Comparison of ENCODE assay signal across 8 cellular contexts in the genomic region with DNA sequence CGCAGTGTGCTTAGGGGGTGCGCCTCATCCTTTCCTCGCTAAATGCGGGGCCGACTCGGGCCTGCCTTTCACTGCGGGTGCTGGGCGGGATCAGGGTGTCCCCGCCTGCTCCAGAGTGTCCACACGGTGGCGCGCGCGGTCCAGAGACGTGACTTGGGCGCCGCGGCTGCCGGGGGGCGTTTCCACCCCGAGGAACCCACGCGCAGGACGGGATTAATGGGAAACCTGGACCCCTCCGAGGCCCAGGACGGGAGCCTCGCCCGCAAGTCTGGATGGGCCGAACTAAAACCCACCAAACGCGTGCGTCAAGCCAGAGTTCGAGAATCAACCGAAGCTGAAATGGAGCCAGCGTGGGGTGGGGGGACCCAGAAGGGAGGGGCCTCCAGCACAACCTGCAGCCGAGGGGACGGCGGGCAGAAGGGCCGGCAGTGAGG.
DNase-seq lines count a peak whose midpoint lies in the region; ATAC-seq, FAIRE-seq and TF ChIP-seq lines count a peak whose summit lies in the region.

No MANE protein-coding gene starts in this region.

- no peaks in the 10 kb centered on the region for H3K27me3 Mint-ChIP-seq in activated naive CD8-positive, alpha-beta T cell treated with anti-CD3 and anti-CD28 coated beads, Interleukin-2, amount 10 ng/mL, durations not matched to agents 7 days and 5 days

- H3K27ac Mint-ChIP-seq in activated naive CD8-positive, alpha-beta T cell treated with anti-CD3 and anti-CD28 coated beads, Interleukin-2, amount 10 ng/mL, durations not matched to agents 7 days and 5 days, result peak overlapping the region; percentile 69

- peak; percentile 60 for ATAC-seq in GM19025 (IDR thresholded peaks at IDR 0.05; ENCODE audit: low read depth, unreplicated experiment)
- ATAC-seq in activated naive CD8-positive, alpha-beta T cell treated with anti-CD3 and anti-CD28 coated beads, Interleukin-2, amount 10 ng/mL, durations not matched to agents 7 days and 5 days (ENCODE audit: low read depth), result peak; percentile 94
- peak; percentile 75 for ATAC-seq in Right ventricle myocardium superior (ENCODE audit: poor library complexity)
- ATAC-seq in pancreas, result peak; percentile 88 to 93 (median 90)

- H4K20me1 ChIP-seq in SU-DHL-6 (ENCODE audit: low read depth, low read length), result no peaks in the 10 kb centered on the region

- H3K4me2 ChIP-seq in SU-DHL-6 (ENCODE audit: low read depth, low read length, poor library complexity, severe bottlenecking), result peak overlapping the region; percentile 86

- POLR2A ChIA-PET in AG04449 (lab: Yijun Ruan, JAX), result interaction anchor here (1.6 kb wide), 1 partner anchor 182 kb away, joined by 11 read pairs; a partner anchor contains a TSS
- POLR2A ChIA-PET in activated naive CD8-positive, alpha-beta T cell treated with anti-CD3 and anti-CD28 coated beads, Interleukin-2, amount 10 ng/mL, durations not matched to agents 7 days and 5 days (lab: Charles Lee), result interaction anchor here (0.9 to 3.4 kb wide), 3 partner anchors 181 to 380 kb away, joined by 3 to 14 read pairs (median 4); a partner anchor contains a TSS

- H3K4me1 ChIP-seq in pancreas, result no peaks in the 10 kb centered on the region
- peaks cover 10% of the 10 kb centered on the region for H3K4me1 ChIP-seq in thymus (ENCODE audit: control insufficient read depth, insufficient read depth, low read length)

- peak overlapping the region; percentile 86 for H3K4me3 Mint-ChIP-seq in activated naive CD8-positive, alpha-beta T cell treated with anti-CD3 and anti-CD28 coated beads, Interleukin-2, amount 10 ng/mL, durations not matched to agents 7 days and 5 days

- TF ChIP-seq CTCF in AG04449 (IDR thresholded peaks at IDR 0.05; ENCODE audit: insufficient read depth, low read length, missing control alignments), result peak; percentile 99
- peak; percentile 88 for TF ChIP-seq CTCF in SU-DHL-6 (IDR thresholded peaks at IDR 0.05; ENCODE audit: insufficient read depth, low read length, poor library complexity, severe bottlenecking)
- TF ChIP-seq CTCF in pancreas (IDR thresholded peaks at IDR 0.05), result peak; percentile 89 to 94 (median 93)

- H3K36me3 Mint-ChIP-seq in activated naive CD8-positive, alpha-beta T cell treated with anti-CD3 and anti-CD28 coated beads, Interleukin-2, amount 10 ng/mL, durations not matched to agents 7 days and 5 days, result peaks cover 6% of the 10 kb centered on the region

- FAIRE-seq in pancreas (lab: Jason Lieb, UNC), result no peak

- CTCF ChIA-PET in AG04449 (lab: Yijun Ruan, JAX), result interaction anchor here (0.7 to 16.1 kb wide), 46 partner anchors 9 to 1063 kb away, joined by 3 to 290 read pairs (median 4); a partner anchor contains a TSS

- intact Hi-C loops in Right ventricle myocardium superior (cut with DNase I), result loop anchor here (5.0 to 10.0 kb wide), 3 partner anchors 145 to 382 kb away; a partner anchor contains a TSS
- intact Hi-C loops in pancreas (cut with DNase I), result loop anchor here in 2 of 3 donors (5.0 to 10.0 kb wide), 5 partner anchors 185 to 525 kb away; a partner anchor contains a TSS

- DNase-seq in AG04449 (ENCODE audit: low read depth, low spot score) (no peak), LoVo (ENCODE audit: low spot score) (peak; percentile 91), Right ventricle myocardium superior (peak; percentile 94), pancreas (peak; percentile 65 to 95 (median 83))
- DNase-seq in activated naive CD8-positive, alpha-beta T cell treated with anti-CD3 and anti-CD28 coated beads, Interleukin-2, amount 10 ng/mL, durations not matched to agents 7 days and 5 days, result peak; percentile 94

- H3K27me3 ChIP-seq in SU-DHL-6 (ENCODE audit: low read length) (no peaks in the 10 kb centered on the region), pancreas (no peaks in the 10 kb centered on the region), thymus (ENCODE audit: control insufficient read depth, insufficient read depth) (no peaks in the 10 kb centered on the region)

- peaks cover 53% of the 10 kb centered on the region for H3K4me1 Mint-ChIP-seq in activated naive CD8-positive, alpha-beta T cell treated with anti-CD3 and anti-CD28 coated beads, Interleukin-2, amount 10 ng/mL, durations not matched to agents 7 days and 5 days

- H3K9me3 ChIP-seq in SU-DHL-6 (ENCODE audit: insufficient read depth, low read length) (no peaks in the 10 kb centered on the region), pancreas (no peaks in the 10 kb centered on the region), thymus (ENCODE audit: control insufficient read depth) (no peaks in the 10 kb centered on the region)

- H3F3A ChIP-seq in SU-DHL-6 (ENCODE audit: insufficient read depth), result no peaks in the 10 kb centered on the region

- H3K79me2 ChIP-seq in SU-DHL-6 (ENCODE audit: insufficient read depth, low read length), result no peaks in the 10 kb centered on the region

- no peaks in the 10 kb centered on the region for H3K9me2 ChIP-seq in SU-DHL-6 (replicated peaks; ENCODE audit: insufficient read depth, low read length)

- H3K9ac ChIP-seq in SU-DHL-6 (ENCODE audit: low read length), result peak overlapping the region; percentile 59

- H3K36me3 ChIP-seq in SU-DHL-6 (ENCODE audit: low read length), result no peaks in the 10 kb centered on the region
- H3K36me3 ChIP-seq in pancreas, result no peaks in the 10 kb centered on the region
- no peaks in the 10 kb centered on the region for H3K36me3 ChIP-seq in thymus (ENCODE audit: control insufficient read depth, insufficient read depth)

- H3K4me3 ChIP-seq in AG04449 (ENCODE audit: low read depth, low read length) (peak overlapping the region; percentile 63), SU-DHL-6 (ENCODE audit: insufficient read depth, low read length, poor library complexity, severe bottlenecking) (peak overlapping the region; percentile 61), pancreas (peak overlapping the region; percentile 29 to 59 (median 41)), thymus (ENCODE audit: low read length) (peak overlapping the region; percentile 44)

- 0% methylated on average over 39 of the region's 39 CpGs for WGBS in pancreas, 2 donors
- under 1% methylated on average over 39 of the region's 39 CpGs for WGBS in thymus

- H3K9me3 Mint-ChIP-seq in activated naive CD8-positive, alpha-beta T cell treated with anti-CD3 and anti-CD28 coated beads, Interleukin-2, amount 10 ng/mL, durations not matched to agents 7 days and 5 days, result no peaks in the 10 kb centered on the region

- H3K27ac ChIP-seq in SU-DHL-6 (ENCODE audit: low read depth, low read length) (no peak overlapping the region), pancreas (peak overlapping the region in 2 of 4 donors; percentile 55 to 72), thymus (ENCODE audit: low read depth) (no peak overlapping the region)

- H2AFZ ChIP-seq in SU-DHL-6 (ENCODE audit: low read depth, low read length, severe bottlenecking), result peak overlapping the region; percentile 95
